In genomic region chr15:52008698-52009434, GRCh38 we compare ENCODE assay signal across 13 cellular contexts. TPM values are rescaled to one million over a fixed set of nuclear protein-coding genes. Genes with fewer than 3 reads are reported as not detected.
DNase-seq lines count a peak whose midpoint lies in the region; ATAC-seq and TF ChIP-seq lines count a peak whose summit lies in the region.
"Had no signal": no experiment of that assay in that cellular context is flagged by ENCODE, and none has a peak within 500 bp of the region (broad histone marks: within the 10 kb centered on the region; RNA-seq: fewer than 3 reads in every experiment).

No MANE protein-coding gene starts in this region.

- H3K27ac ChIP-seq in 22Rv1: peak overlapping the region; percentile 36
- peak overlapping the region; percentile 12 for H3K27ac ChIP-seq in colonic mucosa
- H3K27ac ChIP-seq in heart left ventricle: no peak overlapping the region

- TF ChIP-seq CTCF in 22Rv1 (IDR thresholded peaks at IDR 0.05) (no peak), colonic mucosa (IDR thresholded peaks at IDR 0.05) (no peak), heart left ventricle (IDR thresholded peaks at IDR 0.05) (no peak)

- H3K4me3 ChIP-seq in colonic mucosa (no peak overlapping the region), heart left ventricle (no peak overlapping the region)
- H3K4me3 ChIP-seq: pancreas had no signal

- H3K27me3 ChIP-seq in colonic mucosa (no peaks in the 10 kb centered on the region), heart left ventricle (no peaks in the 10 kb centered on the region)
- H3K27me3 ChIP-seq: pancreas had no signal

- H3K9ac ChIP-seq in colonic mucosa (ENCODE audit: low read depth in 2 of 2, low read length in 2 of 2): no peak overlapping the region

- TF ChIP-seq POLR2A in heart left ventricle (IDR thresholded peaks at IDR 0.05): no peak

- H3K36me3 ChIP-seq in colonic mucosa: no peaks in the 10 kb centered on the region
- H3K36me3 ChIP-seq in heart left ventricle: no peaks in the 10 kb centered on the region
- H3K36me3 ChIP-seq: pancreas had no signal

- intact Hi-C loops in colonic mucosa (cut with DNase I): no loop called here
- intact Hi-C loops in heart left ventricle (cut with DNase I): no loop called here

- H3K4me1 ChIP-seq in colonic mucosa (no peaks in the 10 kb centered on the region), heart left ventricle (peaks cover 0 to 44% (median 32%) of the 10 kb centered on the region in 12 donors)
- H3K4me1 ChIP-seq: pancreas had no signal

- ATAC-seq in GM18511 (IDR thresholded peaks at IDR 0.05; ENCODE audit: unreplicated experiment) (peak; percentile 29), HG02970 (IDR thresholded peaks at IDR 0.05; ENCODE audit: low FRiP score, unreplicated experiment) (no peak), heart left ventricle (no peak)

- DNase-seq in NCI-H2196 (lab: John Stamatoyannopoulos, UW; ENCODE audit: unreplicated experiment) (peak; percentile 67), colonic mucosa (no peak), amniotic stem cell (lab: John Stamatoyannopoulos, UW) (no peak), glomerular visceral epithelial cell (ENCODE audit: extremely low spot score) (no peak), heart left ventricle (no peak)
- DNase-seq: activated gamma-delta T cell treated with Interleukin-2 at 50 U/mL for 16 hours; C1 segment of cervical spinal cord; effector memory CD4-positive, alpha-beta T cell; immature natural killer cell; pancreas had no signal

- 66 to 81% (median 75%) methylated on average over 2 of the region's 2 CpGs for WGBS in heart left ventricle, 4 donors

- H3K9me3 ChIP-seq in colonic mucosa: no peaks in the 10 kb centered on the region
- H3K9me3 ChIP-seq in heart left ventricle: no peaks in the 10 kb centered on the region
- H3K9me3 ChIP-seq: pancreas had no signal

RNA-seq across cellular contexts. Expression of gene MAPK6, which starts 10.2 kb away (rescaled TPM):
- total RNA-seq in colonic mucosa (10 to 100 TPM; 47.5 to 71.9 TPM), heart left ventricle (10 to 100 TPM; 10.4 to 26.2 (median 18.2) TPM)
- polyA plus RNA-seq in heart left ventricle: 10 to 100 TPM in 1 of 2 donors, 1 to 10 TPM in 1; 3.6 to 17.5 TPM

RNA-seq across cellular contexts. Expression of gene LEO1, which starts 37.3 kb away (rescaled TPM):
- total RNA-seq in colonic mucosa: 10 to 100 TPM; 23.6 to 29.3 TPM
- 10 to 100 TPM in 1 of 9 donors, 1 to 10 TPM in 8; 4.9 to 10.4 (median 8.3) TPM for total RNA-seq in heart left ventricle
- 10 to 100 TPM in 1 of 2 donors, 1 to 10 TPM in 1; 8.3 to 12.6 TPM for polyA plus RNA-seq in heart left ventricle

Comparison
In these comparisons a context has a peak if more than half of its experiments do, and no peak if none do; other contexts are left out.
1. H3K27ac ChIP-seq: peak in 22Rv1 (single experiment) and colonic mucosa (single experiment); none in heart left ventricle (0 of 12).